ENCODE assay signal across 8 cellular contexts in genomic region chr1:203006948-203007871, GRCh38. TPM values are rescaled to one million over a fixed set of nuclear protein-coding genes. Genes with fewer than 3 reads are reported as not detected.
DNase-seq lines count a peak whose midpoint lies in the region; TF ChIP-seq lines count a peak whose summit lies in the region.

A gene with protein sequence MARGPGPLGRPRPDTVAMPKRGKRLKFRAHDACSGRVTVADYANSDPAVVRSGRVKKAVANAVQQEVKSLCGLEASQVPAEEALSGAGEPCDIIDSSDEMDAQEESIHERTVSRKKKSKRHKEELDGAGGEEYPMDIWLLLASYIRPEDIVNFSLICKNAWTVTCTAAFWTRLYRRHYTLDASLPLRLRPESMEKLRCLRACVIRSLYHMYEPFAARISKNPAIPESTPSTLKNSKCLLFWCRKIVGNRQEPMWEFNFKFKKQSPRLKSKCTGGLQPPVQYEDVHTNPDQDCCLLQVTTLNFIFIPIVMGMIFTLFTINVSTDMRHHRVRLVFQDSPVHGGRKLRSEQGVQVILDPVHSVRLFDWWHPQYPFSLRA (plus strand): TSS chr1:203007374. CDS start chr1:203007466, 92 bp downstream.

- POLR2A ChIA-PET in HEK293 (lab: Yijun Ruan, JAX) = interaction anchor here (0.5 to 2.2 kb wide), 26 partner anchors 10 to 1231 kb away, joined by 3 to 11 read pairs (median 4); partner anchors contain the start of genes KDM5B, KLHL12, PPFIA4 and RABIF

- H2AFZ ChIP-seq in neuron (ENCODE audit: low read depth, low read length) = peak within 1 kb of the TSS; percentile 14

- H3K9me3 ChIP-seq in HEK293 (ENCODE audit: control insufficient read depth, insufficient read depth, low read depth, low read length) (no peaks in the 10 kb centered on the region), neuron (ENCODE audit: low read length) (no peaks in the 10 kb centered on the region), subcutaneous abdominal adipose tissue (ENCODE audit: control insufficient read depth in 5 of 5, low read length in 5 of 5) (no peaks in the 10 kb centered on the region)

- H3K27me3 ChIP-seq in neuron (ENCODE audit: insufficient read depth, low read length) (no peaks in the 10 kb centered on the region), subcutaneous abdominal adipose tissue (ENCODE audit: control insufficient read depth in 5 of 5, insufficient read depth in 4 of 5, low read length in 5 of 5) (no peaks in the 10 kb centered on the region)

- H3K36me3 ChIP-seq in HEK293 (ENCODE audit: control insufficient read depth in 2 of 2, insufficient read depth in 1 of 2, low read length in 2 of 2) = peaks cover 35% of the 10 kb centered on the region in 2 experiments
- peaks cover 36% of the 10 kb centered on the region for H3K36me3 ChIP-seq in neuron (ENCODE audit: insufficient read depth, low read length)
- peaks cover 9 to 26% (median 12%) of the 10 kb centered on the region in 5 donors for H3K36me3 ChIP-seq in subcutaneous abdominal adipose tissue (ENCODE audit: control insufficient read depth in 5 of 5, insufficient read depth in 5 of 5, low read length in 5 of 5)

- peaks cover 6% of the 10 kb centered on the region; the same call in 1 of the 2 replicates for H3K4me1 ChIP-seq in HEK293 (ENCODE audit: control insufficient read depth, insufficient read depth, low read length)
- peaks cover 11% of the 10 kb centered on the region for H3K4me1 ChIP-seq in neuron (ENCODE audit: insufficient read depth, low read length)
- peaks cover 2 to 22% (median 19%) of the 10 kb centered on the region in 5 donors for H3K4me1 ChIP-seq in subcutaneous abdominal adipose tissue (ENCODE audit: control insufficient read depth in 5 of 5, insufficient read depth in 5 of 5, low read length in 5 of 5)

- H3K27ac ChIP-seq in HEK293 (ENCODE audit: extremely low read depth, low read depth, low read length) = peak within 1 kb of the TSS; percentile 78
- peak within 1 kb of the TSS; percentile 93 for H3K27ac ChIP-seq in subcutaneous abdominal adipose tissue (ENCODE audit: low read depth, low read length)

- DNase-seq in GDM1 (lab: John Stamatoyannopoulos, UW) = peak; percentile 94
- peak; percentile 96 for DNase-seq in MV-4-11 (lab: John Stamatoyannopoulos, UW)
- DNase-seq in SK-MEL-5 (ENCODE audit: low read depth, low spot score) = peak; percentile 98
- DNase-seq in activated naive CD4-positive, alpha-beta T cell treated with Interleukin-2 at 50 U/mL for 16 hours = peak; percentile 95
- peak; percentile 95 for DNase-seq in foreskin melanocyte

- H3K9ac ChIP-seq in subcutaneous abdominal adipose tissue (ENCODE audit: low read length in 5 of 5) = peak within 1 kb of the TSS; percentile 87 to 98 (median 96)

- 0 out of 2 replicates have a peak, but pooled peaks have one; percentile 46 for TF ChIP-seq CTCF in HEK293 (tag by site-specific recombination; IDR thresholded peaks at IDR 0.05)

- in situ Hi-C loops in SK-MEL-5 (cut with HindIII; ENCODE audit: low pct_unique_long_range_greater_than_20kb, low sequenced_read_pairs) = no loop called here

- CTCF ChIA-PET in HEK293 (lab: Yijun Ruan, JAX) = interaction anchor here (0.7 to 2.0 kb wide), 6 partner anchors 19 to 261 kb away, joined by 3 to 4 read pairs (median 3); partner anchors contain the start of gene PPFIA4

- H3K4me3 ChIP-seq in HEK293 (ENCODE audit: low read depth, low read length) (peak within 1 kb of the TSS; percentile 87), neuron (ENCODE audit: low read length) (peak within 1 kb of the TSS; percentile 66), subcutaneous abdominal adipose tissue (ENCODE audit: low read depth in 1 of 5, low read length in 5 of 5) (peak within 1 kb of the TSS; percentile 80 to 99 (median 97))

TF ChIP-seq in HEK293, 187 proteins besides CTCF, POLR2A, EP300 and RAD21 (continues in another document):
- TF ChIP-seq ZNF362 (tag by site-specific recombination; IDR thresholded peaks at IDR 0.05) (no peak), ZBTB1 (tag by site-specific recombination; IDR thresholded peaks at IDR 0.05) (no peak), ZBTB6 (tag by site-specific recombination; IDR thresholded peaks at IDR 0.05) (no peak), KLF10 (tag by site-specific recombination; IDR thresholded peaks at IDR 0.05) (peak; percentile 70), ZNF112 (tag by site-specific recombination; IDR thresholded peaks at IDR 0.05) (no peak), PRDM1 (tag by site-specific recombination; IDR thresholded peaks at IDR 0.05) (no peak), GFI1B (tag by site-specific recombination; IDR thresholded peaks at IDR 0.05) (no peak), ZNF585B (tag by site-specific recombination; IDR thresholded peaks at IDR 0.05) (0 out of 2 replicates have a peak, but pooled peaks have one; percentile 6), ZFP37 (tag by site-specific recombination; IDR thresholded peaks at IDR 0.05) (peak; percentile 43), KLF8 (tag by site-specific recombination; IDR thresholded peaks at IDR 0.05) (peak; percentile 67; the same call in 1 of the 2 replicates), ZNF37A (tag by site-specific recombination; IDR thresholded peaks at IDR 0.05) (no peak), SCRT1 (tag by site-specific recombination; IDR thresholded peaks at IDR 0.05; ENCODE audit: borderline replicate concordance) (no peak), ZNF274 (IDR thresholded peaks at IDR 0.05; ENCODE audit: low read length) (no peak), ZNF274 (tag by site-specific recombination; IDR thresholded peaks at IDR 0.05; ENCODE audit: borderline replicate concordance) (no peak), ZFHX2 (tag by site-specific recombination; conservative IDR thresholded peaks at IDR 0.05) (peak; percentile 87), ZNF488 (tag by site-specific recombination; IDR thresholded peaks at IDR 0.05) (no peak), SP7 (tag by site-specific recombination; IDR thresholded peaks at IDR 0.05) (peak; percentile 58; the same call in 1 of the 2 replicates), OVOL3 (tag by site-specific recombination; IDR thresholded peaks at IDR 0.05) (peak; percentile 48; the same call in 1 of the 2 replicates), GLIS1 (tag by site-specific recombination; IDR thresholded peaks at IDR 0.05) (peak; percentile 60), MEIS1 (CRISPR knock-in tag; IDR thresholded peaks at IDR 0.05; ENCODE audit: borderline replicate concordance) (no peak), ZNF692 (tag by site-specific recombination; IDR thresholded peaks at IDR 0.05) (peak; percentile 71; the same call in 1 of the 2 replicates), ZNF26 (tag by site-specific recombination; IDR thresholded peaks at IDR 0.05) (no peak), ZNF121 (tag by site-specific recombination; IDR thresholded peaks at IDR 0.05) (0 out of 2 replicates have a peak, but pooled peaks have one; percentile 18)

RNA-seq across cellular contexts. Expression of the gene that starts here (rescaled TPM):
- 64.8 and 78.1 TPM in 2 replicates for total RNA-seq in SK-MEL-5 (2014; rRNA removed; shearing (Covaris generic))
- 51.4 and 55.3 TPM in 2 replicates for polyA plus RNA-seq in SK-MEL-5 (2015; cell fraction: cytosol; rRNA removed)
- 206 and 207 TPM in 2 replicates for polyA plus RNA-seq in SK-MEL-5 (2015; cell fraction: nucleus; rRNA removed)

Comparison
In these comparisons a context has a peak if more than half of its experiments do, and no peak if none do; other contexts are left out.
1. Peak in every context shown above with its lines: DNase-seq, H3K4me3 ChIP-seq and H3K27ac ChIP-seq.